8 cellular contexts compared by ENCODE assay signal in the genomic region with DNA sequence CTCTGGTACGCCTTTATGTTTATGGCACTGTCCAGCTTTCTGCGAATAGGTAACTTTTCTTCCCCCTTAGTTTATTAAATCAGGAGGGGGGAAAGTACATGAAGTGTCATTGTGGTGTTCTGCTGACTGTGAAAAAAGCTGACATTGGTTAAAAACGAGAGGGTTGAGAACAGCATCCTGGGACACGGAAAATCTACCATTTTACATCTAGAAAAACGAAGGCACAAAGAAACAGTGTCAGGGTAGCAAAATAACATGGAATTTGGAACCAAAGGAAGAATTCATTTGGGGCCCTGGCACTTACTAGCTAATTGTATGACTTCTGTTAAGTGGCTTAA. TPM values are rescaled to one million over a fixed set of nuclear protein-coding genes. Genes with fewer than 3 reads are reported as not detected.
DNase-seq lines count a peak whose midpoint lies in the region; ATAC-seq and TF ChIP-seq lines count a peak whose summit lies in the region.

No MANE protein-coding gene starts in this region.

- ATAC-seq in GM21360 (IDR thresholded peaks at IDR 0.05; ENCODE audit: unreplicated experiment) = no peak

- peak overlapping the region; percentile 45 for H3K4me2 ChIP-seq in neuronal stem cell (ENCODE audit: insufficient read depth, low read length, poor library complexity, severe bottlenecking)

- H3K9ac ChIP-seq in neuronal stem cell (ENCODE audit: low read depth, low read length, poor library complexity) = no peak overlapping the region

- H2BK15ac ChIP-seq in neuronal stem cell (ENCODE audit: low read length) = no peak overlapping the region

- no peak for TF ChIP-seq CTCF in C4-2B (conservative IDR thresholded peaks at IDR 0.05)

- no peak overlapping the region for H4K8ac ChIP-seq in neuronal stem cell (ENCODE audit: low read depth, low read length)

- H3K9me3 ChIP-seq in KOPT-K1 (ENCODE audit: insufficient read depth, low read length, poor library complexity, severe bottlenecking) (no peaks in the 10 kb centered on the region), ectodermal cell (ENCODE audit: control insufficient read depth, low read length) (no peaks in the 10 kb centered on the region), neuronal stem cell (replicated peaks in 1 of 2; ENCODE audit: control insufficient read depth in 2 of 2, insufficient read depth in 1 of 2, low read depth in 1 of 2, low read length in 2 of 2) (no peaks in the 10 kb centered on the region)

- H3K4me1 ChIP-seq in ectodermal cell (ENCODE audit: control insufficient read depth, insufficient read depth, low read length) (peaks cover 12% of the 10 kb centered on the region), neuronal stem cell (ENCODE audit: control insufficient read depth in 2 of 2, insufficient read depth in 1 of 2, low read depth in 1 of 2, low read length in 2 of 2) (peaks cover 4% of the 10 kb centered on the region in 2 donors)

- no peak for DNase-seq in neuronal stem cell (ENCODE audit: low spot score)
- no peak for DNase-seq in activated CD8-positive, alpha-beta memory T cell treated with anti-CD3 and anti-CD28 coated beads, Interleukin-2, amount 50 U/mL, for 48 hours
- DNase-seq in anterior cingulate cortex (lab: John Stamatoyannopoulos, UW) = no peak
- DNase-seq in stimulated activated naive CD4-positive, alpha-beta T cell treated with Interleukin-2 at 50 U/mL for 16 hours (lab: John Stamatoyannopoulos, UW) = no peak

- no peak overlapping the region for H4K91ac ChIP-seq in neuronal stem cell (ENCODE audit: low read depth, low read length, poor library complexity)

- H3K4ac ChIP-seq in neuronal stem cell (ENCODE audit: low read length) = no peak overlapping the region

- H3K4me3 ChIP-seq in ectodermal cell (ENCODE audit: insufficient read depth, low read depth, low read length) (peak overlapping the region; percentile 10), neuronal stem cell (ENCODE audit: low read length in 2 of 2) (peak overlapping the region in 1 of 2 donors; percentile 51)

- H2BK120ac ChIP-seq in neuronal stem cell (ENCODE audit: low read depth, low read length) = no peak overlapping the region

- no peak overlapping the region for H2BK12ac ChIP-seq in neuronal stem cell (ENCODE audit: low read length)

- H3K79me1 ChIP-seq in neuronal stem cell (ENCODE audit: low read depth, low read length) = no peaks in the 10 kb centered on the region

- H3K27ac ChIP-seq in C4-2B (peak overlapping the region; percentile 67), KOPT-K1 (ENCODE audit: low read depth, low read length, poor library complexity, severe bottlenecking) (peak overlapping the region; percentile 55), ectodermal cell (ENCODE audit: insufficient read depth, low read depth, low read length, poor library complexity, severe bottlenecking) (no peak overlapping the region), neuronal stem cell (replicated peaks; ENCODE audit: low read length) (no peak overlapping the region)

- H3K14ac ChIP-seq in neuronal stem cell (ENCODE audit: low read length) = no peak overlapping the region

- no peak overlapping the region for H2BK5ac ChIP-seq in neuronal stem cell (ENCODE audit: low read length)

- WGBS in ectodermal cell, 2 experiments = 95 to 96% methylated on average over 4 of the region's 5 CpGs
- whole genome bisulfite sequencing in neuronal stem cell (ENCODE audit: extremely low coverage in 2 of 2, insufficient read length in 2 of 2, insufficient replicate concordance in 1 of 2), 2 donors = no CpG with 5 or more reads among the region's 5 CpGs

- H3K36me3 ChIP-seq in KOPT-K1 (ENCODE audit: insufficient read depth, low read length) (no peaks in the 10 kb centered on the region), ectodermal cell (ENCODE audit: control insufficient read depth, insufficient read depth, low read length) (no peaks in the 10 kb centered on the region), neuronal stem cell (replicated peaks in 1 of 2; ENCODE audit: control insufficient read depth in 2 of 2, insufficient read depth in 2 of 2, low read length in 2 of 2) (no peaks in the 10 kb centered on the region)

- no peak overlapping the region for H3K18ac ChIP-seq in neuronal stem cell (ENCODE audit: low read length)

- H2AFZ ChIP-seq in neuronal stem cell (ENCODE audit: low read length) = peak overlapping the region; percentile 89

- H3K23ac ChIP-seq in neuronal stem cell (ENCODE audit: low read depth, low read length, poor library complexity) = no peak overlapping the region

- H3K27me3 ChIP-seq in ectodermal cell (ENCODE audit: control insufficient read depth, insufficient read depth, low read length, poor library complexity, severe bottlenecking) (peaks cover 15% of the 10 kb centered on the region), neuronal stem cell (ENCODE audit: control insufficient read depth in 3 of 3, insufficient read depth in 3 of 3, low read depth in 1 of 3, low read length in 3 of 3) (peaks cover 0 to 7% (median 0%) of the 10 kb centered on the region in 3 experiments)

- no peak overlapping the region for H2AK5ac ChIP-seq in neuronal stem cell (ENCODE audit: low read depth, low read length)

RNA-seq across cellular contexts. Expression of gene AMOT, which starts 1.2 kb away (rescaled TPM):
- 14.9 TPM for polyA plus RNA-seq in ectodermal cell (2013, experiment 1 of 4)
- 15.2 TPM for polyA plus RNA-seq in ectodermal cell (2013, experiment 2 of 4)
- polyA plus RNA-seq in ectodermal cell (2013, experiment 3 of 4) = 15.7 TPM
- polyA plus RNA-seq in ectodermal cell (2013, experiment 4 of 4) = 20.5 TPM
- 3.0 TPM for polyA plus RNA-seq in neuronal stem cell (2013, experiment 1 of 2)
- 3.3 TPM for polyA plus RNA-seq in neuronal stem cell (2013, experiment 2 of 2)

Comparison
In these comparisons a context has a peak if more than half of its experiments do, and no peak if none do; other contexts are left out.
1. H3K27ac ChIP-seq: peak in C4-2B (single experiment) and KOPT-K1 (single experiment); none in ectodermal cell (single experiment) and neuronal stem cell (single experiment).